Comparison of ENCODE assay signal across 24 cellular contexts in the genomic region with DNA sequence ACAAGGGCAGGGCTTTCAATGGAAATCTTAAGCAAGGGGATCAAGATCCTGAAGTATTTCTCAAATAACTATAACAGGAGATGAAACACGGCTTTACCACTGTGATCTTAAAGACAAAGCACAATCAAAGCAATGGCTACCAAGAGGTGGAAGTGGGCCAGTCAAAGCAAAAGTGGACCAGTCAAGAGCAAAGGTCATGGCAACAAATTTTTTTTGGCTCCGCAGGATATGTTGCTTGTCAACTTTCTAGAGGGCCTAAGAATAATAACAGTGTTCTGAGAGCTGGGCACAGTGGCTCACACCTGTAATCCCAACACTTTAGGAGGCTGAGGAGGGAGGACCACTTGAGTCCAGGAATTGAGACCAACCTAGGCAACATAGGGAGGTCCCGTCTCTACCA.
"Had no signal": no experiment of that assay in that cellular context is flagged by ENCODE, and none has a peak within 500 bp of the region (broad histone marks: within the 10 kb centered on the region; RNA-seq: fewer than 3 reads in every experiment).

No MANE protein-coding gene starts in this region.

- H3K27me3 ChIP-seq: hepatocyte, ovary, right atrium auricular region, right lobe of liver, stomach, testis, thyroid gland, transverse colon, upper lobe of left lung, vagina had no signal

- H3K4me3 ChIP-seq: hepatocyte, lower lobe of right lung, ovary, right atrium auricular region, right lobe of liver, smooth muscle cell, stomach, testis, thyroid gland, transverse colon, upper lobe of left lung, vagina had no signal

- H3K27ac ChIP-seq: hepatocyte, lower lobe of right lung, ovary, right atrium auricular region, right lobe of liver, stomach, testis, thyroid gland, transverse colon, upper lobe of left lung, vagina had no signal

- ATAC-seq: left ventricle myocardium superior; lower lobe of right lung; natural killer cell; stimulated activated naive B cell treated with anti-CD40 and anti-IgM and Interleukin-4, amounts not matched to agents 10 μg/mL and 1 μg/mL and 100 μg/mL, for 72 hours; stimulated activated naive CD8-positive, alpha-beta T cell treated with anti-CD3 and anti-CD28 coated beads, Interleukin-15, Interleukin-2, amounts not matched to agents 100 U/mL and 50 U/mL, for 24 hours had no signal

- H3K9me3 ChIP-seq: lower lobe of right lung, ovary, right atrium auricular region, right lobe of liver, stomach, testis, thyroid gland, transverse colon, upper lobe of left lung, vagina had no signal

- DNase-seq: islet precursor cell; left ventricle myocardium superior; lower lobe of right lung; mammary epithelial cell; mesenchymal stem cell; naive B cell; natural killer cell; ovary; right lobe of liver; stimulated activated CD4-positive, alpha-beta T cell treated with anti-CD3 and anti-CD28 coated beads, Interleukin-1b, Interleukin-23, amount 100 ng/mL, for 48 hours; stimulated activated CD4-positive, alpha-beta T cell treated with anti-CD3 and anti-CD28 coated beads, Interleukin-2, amount 100 ng/mL, for 48 hours; stimulated activated CD4-positive, alpha-beta T cell treated with anti-CD3 and anti-CD28 coated beads, Interleukin-4, amount 100 ng/mL, for 4 hours; stimulated activated CD8-positive, alpha-beta memory T cell treated with anti-CD3 and anti-CD28 coated beads, Interleukin-4, amount 100 ng/mL, for 48 hours; stimulated activated naive B cell treated with anti-CD40 and anti-IgM and Interleukin-4, amounts not matched to agents 10 μg/mL and 1 μg/mL and 100 μg/mL, for 72 hours; stimulated activated naive CD8-positive, alpha-beta T cell treated with anti-CD3 and anti-CD28 coated beads, Interleukin-15, Interleukin-2, amounts not matched to agents 100 U/mL and 50 U/mL, for 24 hours; stomach; testis; thyroid gland; transverse colon; upper lobe of left lung had no signal

- H3K4me1 ChIP-seq: lower lobe of right lung, right atrium auricular region, testis, transverse colon, vagina had no signal

- H3K4me2 ChIP-seq: hepatocyte, smooth muscle cell had no signal

- H3K36me3 ChIP-seq: ovary, transverse colon had no signal

- H2AFZ ChIP-seq: hepatocyte had no signal
